ENCODE assay signal across 22 cellular contexts in genomic region chr5:110896901-110897300, GRCh38.
DNase-seq lines count a peak whose midpoint lies in the region; ATAC-seq and TF ChIP-seq lines count a peak whose summit lies in the region.
"Had no signal": no experiment of that assay in that cellular context is flagged by ENCODE, and none has a peak within 500 bp of the region (broad histone marks: within the 10 kb centered on the region; RNA-seq: fewer than 3 reads in every experiment).

No MANE protein-coding gene starts in this region.

- no peaks in the 10 kb centered on the region for H3K9me3 Mint-ChIP-seq in activated CD4-positive, alpha-beta T cell treated with anti-CD3 and anti-CD28 coated beads, Interleukin-2, amount 10 ng/mL, durations not matched to agents 7 days and 5 days
- H3K9me3 Mint-ChIP-seq: neural crest cell had no signal

- H3K27me3 Mint-ChIP-seq in activated CD4-positive, alpha-beta T cell treated with anti-CD3 and anti-CD28 coated beads, Interleukin-2, amount 10 ng/mL, durations not matched to agents 7 days and 5 days = peaks cover 8% of the 10 kb centered on the region
- H3K27me3 Mint-ChIP-seq: brain had no signal

- no peak overlapping the region for H3K9ac ChIP-seq in adipocyte (ENCODE audit: low read length)

- CTCF ChIA-PET in AG04449 (lab: Yijun Ruan, JAX) = interaction anchor here (1.6 kb wide), 1 partner anchor 19 kb away, joined by 3 read pairs; no protein-coding TSS in a partner anchor
- CTCF ChIA-PET in activated CD4-positive, alpha-beta T cell treated with anti-CD3 and anti-CD28 coated beads, Interleukin-2, amount 10 ng/mL, durations not matched to agents 7 days and 5 days (lab: Charles Lee) = interaction anchor here (1.4 kb wide), 1 partner anchor 11 kb away, joined by 3 read pairs; no protein-coding TSS in a partner anchor

- no peak overlapping the region for H3K27ac Mint-ChIP-seq in activated CD4-positive, alpha-beta T cell treated with anti-CD3 and anti-CD28 coated beads, Interleukin-2, amount 10 ng/mL, durations not matched to agents 7 days and 5 days
- H3K27ac Mint-ChIP-seq: activated naive CD8-positive, alpha-beta T cell treated with anti-CD3 and anti-CD28 coated beads, Interleukin-2, amount 10 ng/mL, durations not matched to agents 7 days and 5 days; brain; CD4-positive, alpha-beta memory T cell had no signal

- no peaks in the 10 kb centered on the region for H3K36me3 Mint-ChIP-seq in activated CD4-positive, alpha-beta T cell treated with anti-CD3 and anti-CD28 coated beads, Interleukin-2, amount 10 ng/mL, durations not matched to agents 7 days and 5 days (ENCODE audit: low read depth)
- H3K36me3 Mint-ChIP-seq: activated naive CD8-positive, alpha-beta T cell treated with anti-CD3 and anti-CD28 coated beads, Interleukin-2, amount 10 ng/mL, durations not matched to agents 7 days and 5 days; brain; CD4-positive, alpha-beta memory T cell had no signal

- no peak for ATAC-seq in GM21447 (IDR thresholded peaks at IDR 0.05; ENCODE audit: unreplicated experiment)
- ATAC-seq: gastrocnemius medialis, sciatic nerve had no signal

- no peaks in the 10 kb centered on the region for H3K27me3 ChIP-seq in adipocyte (replicated peaks; ENCODE audit: control insufficient read depth, insufficient read depth, low read length)
- H3K27me3 ChIP-seq: gastrocnemius medialis had no signal

- H3K4me1 ChIP-seq in adipocyte (ENCODE audit: control insufficient read depth, insufficient read depth, low read length) = peaks cover 27% of the 10 kb centered on the region
- H3K4me1 ChIP-seq: gastrocnemius medialis had no signal

- peak; percentile 34 for DNase-seq in AG04449 (ENCODE audit: low read depth, low spot score)
- peak; percentile 43 for DNase-seq in H4 (ENCODE audit: low spot score)
- DNase-seq in adipocyte (ENCODE audit: low read depth) = peak; percentile 85
- DNase-seq in fibroblast of pulmonary artery (ENCODE audit: low read depth) = peak; percentile 48
- no peak for DNase-seq in coronary artery (ENCODE audit: low spot score)
- no peak for DNase-seq in caudate nucleus (lab: John Stamatoyannopoulos, UW)
- DNase-seq in activated CD4-positive, alpha-beta T cell treated with anti-CD3 and anti-CD28 coated beads, Interleukin-2, amount 10 ng/mL, durations not matched to agents 7 days and 5 days = no peak
- DNase-seq: activated CD4-positive, alpha-beta T cell treated with anti-CD3 and anti-CD28 coated beads, Interleukin-2, amount 50 U/mL, for 1 hour; activated naive CD8-positive, alpha-beta T cell treated with anti-CD3 and anti-CD28 coated beads, Interleukin-2, amount 10 ng/mL, durations not matched to agents 7 days and 5 days; CD4-positive, alpha-beta memory T cell; dermis blood vessel endothelial cell; DMS79; gastrocnemius medialis; NCI-H2171; NCI-H524 treated with DMSO at 0.1 percent for 48 hours; posterior cingulate gyrus; substantia nigra; WERI-Rb-1 had no signal

- no peaks in the 10 kb centered on the region for H3K36me3 ChIP-seq in adipocyte (ENCODE audit: control insufficient read depth, insufficient read depth, low read length, severe bottlenecking)
- H3K36me3 ChIP-seq: gastrocnemius medialis, WERI-Rb-1 had no signal

- no peak overlapping the region for H3K4me3 Mint-ChIP-seq in activated CD4-positive, alpha-beta T cell treated with anti-CD3 and anti-CD28 coated beads, Interleukin-2, amount 10 ng/mL, durations not matched to agents 7 days and 5 days
- H3K4me3 Mint-ChIP-seq: activated naive CD8-positive, alpha-beta T cell treated with anti-CD3 and anti-CD28 coated beads, Interleukin-2, amount 10 ng/mL, durations not matched to agents 7 days and 5 days; brain; CD4-positive, alpha-beta memory T cell; neural crest cell had no signal

- H3K9me3 ChIP-seq in adipocyte (ENCODE audit: control insufficient read depth, low read length) = no peaks in the 10 kb centered on the region
- H3K9me3 ChIP-seq: gastrocnemius medialis had no signal

- TF ChIP-seq CTCF in AG04449 (IDR thresholded peaks at IDR 0.05; ENCODE audit: insufficient read depth, low read length, missing control alignments) (no peak), fibroblast of pulmonary artery (IDR thresholded peaks at IDR 0.05; ENCODE audit: low read length, missing control alignments) (no peak), coronary artery (IDR thresholded peaks at IDR 0.05) (no peak)

- no peak overlapping the region for H3K27ac ChIP-seq in coronary artery
- H3K27ac ChIP-seq in caudate nucleus (ENCODE audit: low read depth, low read length) = no peak overlapping the region
- H3K27ac ChIP-seq: gastrocnemius medialis, WERI-Rb-1 had no signal

- H3K4me3 ChIP-seq in AG04449 (ENCODE audit: low read depth, low read length) = no peak overlapping the region
- H3K4me3 ChIP-seq in adipocyte (ENCODE audit: low read length) = no peak overlapping the region
- H3K4me3 ChIP-seq in fibroblast of pulmonary artery (replicated peaks; ENCODE audit: low read depth, low read length) = no peak overlapping the region
- H3K4me3 ChIP-seq in coronary artery = no peak overlapping the region
- H3K4me3 ChIP-seq: gastrocnemius medialis had no signal

- POLR2A ChIA-PET in AG04449 (lab: Yijun Ruan, JAX) = no interaction called here
- POLR2A ChIA-PET in activated CD4-positive, alpha-beta T cell treated with anti-CD3 and anti-CD28 coated beads, Interleukin-2, amount 10 ng/mL, durations not matched to agents 7 days and 5 days (lab: Charles Lee) = no interaction called here

- H3K4me1 Mint-ChIP-seq in activated CD4-positive, alpha-beta T cell treated with anti-CD3 and anti-CD28 coated beads, Interleukin-2, amount 10 ng/mL, durations not matched to agents 7 days and 5 days = no peaks in the 10 kb centered on the region
- H3K4me1 Mint-ChIP-seq: activated naive CD8-positive, alpha-beta T cell treated with anti-CD3 and anti-CD28 coated beads, Interleukin-2, amount 10 ng/mL, durations not matched to agents 7 days and 5 days; brain; CD4-positive, alpha-beta memory T cell; neural crest cell had no signal

Comparison
In these comparisons a context has a peak if more than half of its experiments do, and no peak if none do; other contexts are left out.
1. DNase-seq: peak in AG04449 (single experiment), H4 (single experiment), adipocyte (single experiment) and fibroblast of pulmonary artery (single experiment); none in coronary artery (single experiment), caudate nucleus (0 of 61) and activated CD4-positive, alpha-beta T cell treated with anti-CD3 and anti-CD28 coated beads, Interleukin-2, amount 10 ng/mL, durations not matched to agents 7 days and 5 days (single experiment).